In genomic region chr12:131829351-131829794, GRCh38 we compare ENCODE assay signal across 8 cellular contexts. TPM values are rescaled to one million over a fixed set of nuclear protein-coding genes. Genes with fewer than 3 reads are reported as not detected.
DNase-seq lines count a peak whose midpoint lies in the region; ATAC-seq lines count a peak whose summit lies in the region.

No MANE protein-coding gene starts in this region.

- CTCF ChIA-PET in activated CD8-positive, alpha-beta memory T cell treated with anti-CD3 and anti-CD28 coated beads, Interleukin-2, amount 10 ng/mL, durations not matched to agents 7 days and 5 days (lab: Charles Lee), result interaction anchor here (1.4 kb wide), 1 partner anchor 1002 kb away, joined by 4 read pairs; no protein-coding TSS in a partner anchor

- H3K4me3 Mint-ChIP-seq in activated CD8-positive, alpha-beta memory T cell treated with anti-CD3 and anti-CD28 coated beads, Interleukin-2, amount 10 ng/mL, durations not matched to agents 7 days and 5 days, result no peak overlapping the region

- no peak overlapping the region for H3K27ac Mint-ChIP-seq in activated CD8-positive, alpha-beta memory T cell treated with anti-CD3 and anti-CD28 coated beads, Interleukin-2, amount 10 ng/mL, durations not matched to agents 7 days and 5 days

- DNase-seq in stimulated activated CD4-positive, alpha-beta T cell treated with anti-CD3 and anti-CD28 coated beads, Interleukin-15, amount 100 ng/mL, for 24 hours, result peak; percentile 16
- DNase-seq in stimulated activated CD4-positive, alpha-beta T cell treated with anti-CD3 and anti-CD28 coated beads, Interleukin-12 subunit alpha, Interleukin-12 subunit beta, amount 100 ng/mL, for 4 hours, result no peak
- peak; percentile 31 for DNase-seq in iris pigment epithelial cell (ENCODE audit: low read depth)
- DNase-seq in left colon, result no peak
- DNase-seq in activated CD8-positive, alpha-beta memory T cell treated with anti-CD3 and anti-CD28 coated beads, Interleukin-2, amount 10 ng/mL, durations not matched to agents 7 days and 5 days, result no peak

- intact Hi-C loops in left colon (cut with DNase I, micrococcal nuclease), result no loop called here

- no peaks in the 10 kb centered on the region for H3K9me3 Mint-ChIP-seq in activated CD8-positive, alpha-beta memory T cell treated with anti-CD3 and anti-CD28 coated beads, Interleukin-2, amount 10 ng/mL, durations not matched to agents 7 days and 5 days (ENCODE audit: low read depth)

- peaks cover 7% of the 10 kb centered on the region for H3K4me1 Mint-ChIP-seq in activated CD8-positive, alpha-beta memory T cell treated with anti-CD3 and anti-CD28 coated beads, Interleukin-2, amount 10 ng/mL, durations not matched to agents 7 days and 5 days

- H3K36me3 Mint-ChIP-seq in activated CD8-positive, alpha-beta memory T cell treated with anti-CD3 and anti-CD28 coated beads, Interleukin-2, amount 10 ng/mL, durations not matched to agents 7 days and 5 days, result no peaks in the 10 kb centered on the region

- H3K27me3 Mint-ChIP-seq in activated CD8-positive, alpha-beta memory T cell treated with anti-CD3 and anti-CD28 coated beads, Interleukin-2, amount 10 ng/mL, durations not matched to agents 7 days and 5 days, result peaks cover 55% of the 10 kb centered on the region

- ATAC-seq in left colon (no peak), HG03097 (IDR thresholded peaks at IDR 0.05; ENCODE audit: low FRiP score, unreplicated experiment) (no peak)
- ATAC-seq in activated CD8-positive, alpha-beta memory T cell treated with anti-CD3 and anti-CD28 coated beads, Interleukin-2, amount 10 ng/mL, durations not matched to agents 7 days and 5 days, result no peak

- H3K27ac ChIP-seq in angular gyrus (ENCODE audit: low read depth, low read length) (peak overlapping the region; percentile 72), temporal lobe (ENCODE audit: low read depth, low read length) (peak overlapping the region; percentile 56)

RNA-seq across cellular contexts. Expression of gene MMP17, which starts 1.2 kb away (rescaled TPM):
- total RNA-seq in temporal lobe, result 22.4 TPM
- 1 to 10 TPM in 1 of 2 donors, under 1 TPM in 1; 0.76 to 1.6 TPM for total RNA-seq in left colon
- total RNA-seq in activated CD8-positive, alpha-beta memory T cell treated with anti-CD3 and anti-CD28 coated beads, Interleukin-2, amount 10 ng/mL, durations not matched to agents 7 days and 5 days, result not detected

Comparison
In these comparisons a context has a peak if more than half of its experiments do, and no peak if none do; other contexts are left out.
1. DNase-seq: peak in stimulated activated CD4-positive, alpha-beta T cell treated with anti-CD3 and anti-CD28 coated beads, Interleukin-15, amount 100 ng/mL, for 24 hours (single experiment) and iris pigment epithelial cell (single experiment); none in stimulated activated CD4-positive, alpha-beta T cell treated with anti-CD3 and anti-CD28 coated beads, Interleukin-12 subunit alpha, Interleukin-12 subunit beta, amount 100 ng/mL, for 4 hours (single experiment), left colon (0 of 2) and activated CD8-positive, alpha-beta memory T cell treated with anti-CD3 and anti-CD28 coated beads, Interleukin-2, amount 10 ng/mL, durations not matched to agents 7 days and 5 days (single experiment).